In genomic region chr7:45065031-45065995, GRCh38 we compare ENCODE assay signal across 20 cellular contexts. TPM values are rescaled to one million over a fixed set of nuclear protein-coding genes. Genes with fewer than 3 reads are reported as not detected.
DNase-seq lines count a peak whose midpoint lies in the region; ATAC-seq and TF ChIP-seq lines count a peak whose summit lies in the region.
"Had no signal": no experiment of that assay in that cellular context is flagged by ENCODE, and none has a peak within 500 bp of the region (broad histone marks: within the 10 kb centered on the region; RNA-seq: fewer than 3 reads in every experiment).

No MANE protein-coding gene starts in this region.

- H3K4me1 Mint-ChIP-seq in endothelial cell (ENCODE audit: unreplicated experiment), result peaks cover 9% of the 10 kb centered on the region
- H3K4me1 Mint-ChIP-seq in stimulated activated naive B cell treated with anti-CD40 and anti-IgM and Interleukin-4, amounts not matched to agents 10 μg/mL and 1 μg/mL and 100 μg/mL, for 72 hours, result peaks cover 48 to 82% of the 10 kb centered on the region in 2 donors
- H3K4me1 Mint-ChIP-seq: WTC11 had no signal

- no peaks in the 10 kb centered on the region for H3K27me3 Mint-ChIP-seq in endothelial cell (ENCODE audit: unreplicated experiment)
- H3K27me3 Mint-ChIP-seq in stimulated activated naive B cell treated with anti-CD40 and anti-IgM and Interleukin-4, amounts not matched to agents 10 μg/mL and 1 μg/mL and 100 μg/mL, for 72 hours, result no peaks in the 10 kb centered on the region
- H3K27me3 Mint-ChIP-seq: IgD-negative memory B cell had no signal

- peak overlapping the region; percentile 47 for H3K4me3 Mint-ChIP-seq in endothelial cell (ENCODE audit: unreplicated experiment)
- no peak overlapping the region for H3K4me3 Mint-ChIP-seq in stimulated activated naive B cell treated with anti-CD40 and anti-IgM and Interleukin-4, amounts not matched to agents 10 μg/mL and 1 μg/mL and 100 μg/mL, for 72 hours
- H3K4me3 Mint-ChIP-seq: IgD-negative memory B cell, WTC11 had no signal

- H3K36me3 Mint-ChIP-seq in endothelial cell (ENCODE audit: low read depth, unreplicated experiment), result peaks cover 20% of the 10 kb centered on the region
- H3K36me3 Mint-ChIP-seq in stimulated activated naive B cell treated with anti-CD40 and anti-IgM and Interleukin-4, amounts not matched to agents 10 μg/mL and 1 μg/mL and 100 μg/mL, for 72 hours, result peaks cover 63 to 90% of the 10 kb centered on the region in 2 donors

- peak; percentile 16 for DNase-seq in activated CD4-positive, CD25-positive, alpha-beta regulatory T cell treated with anti-CD3 and anti-CD28 coated beads, Interleukin-2, amount 50 U/mL, for 72 hours
- DNase-seq in activated CD4-positive, CD25-positive, alpha-beta regulatory T cell (lab: John Stamatoyannopoulos, UW), result no peak
- DNase-seq in left ventricle myocardium superior (no peak), left cardiac atrium (no peak), endothelial cell (ENCODE audit: low spot score) (no peak), NCI-H2171 (lab: John Stamatoyannopoulos, UW) (no peak)
- no peak for DNase-seq in stimulated activated naive B cell treated with anti-CD40 and anti-IgM and Interleukin-4, amounts not matched to agents 10 μg/mL and 1 μg/mL and 100 μg/mL, for 72 hours
- no peak for DNase-seq in NK-92 treated with Interleukin-12 subunit alpha and Interleukin-12 subunit beta, amount 100 ng/mL, for 24 hours (lab: John Stamatoyannopoulos, UW)
- DNase-seq: activated gamma-delta T cell treated with Interleukin-2 at 50 U/mL for 16 hours, amygdala, foreskin keratinocyte, hippocampal formation, lower lobe of right lung, NCI-H1417, NCI-H2107, NCI-H526 treated with DMSO at 0.1 percent for 48 hours, occipital lobe, SK-N-SH had no signal

- no peak overlapping the region for H3K27ac Mint-ChIP-seq in endothelial cell (ENCODE audit: unreplicated experiment)
- peak overlapping the region; percentile 67 for H3K27ac Mint-ChIP-seq in stimulated activated naive B cell treated with anti-CD40 and anti-IgM and Interleukin-4, amounts not matched to agents 10 μg/mL and 1 μg/mL and 100 μg/mL, for 72 hours
- H3K27ac Mint-ChIP-seq: WTC11 had no signal

- ATAC-seq in left ventricle myocardium superior (peak; percentile 69), left cardiac atrium (no peak)
- ATAC-seq in stimulated activated naive B cell treated with anti-CD40 and anti-IgM and Interleukin-4, amounts not matched to agents 10 μg/mL and 1 μg/mL and 100 μg/mL, for 72 hours (replicated peaks), result no peak
- ATAC-seq: foreskin keratinocyte, lower lobe of right lung, WTC11 had no signal

- no peaks in the 10 kb centered on the region for H3K9me3 Mint-ChIP-seq in endothelial cell (ENCODE audit: unreplicated experiment)
- H3K9me3 Mint-ChIP-seq in stimulated activated naive B cell treated with anti-CD40 and anti-IgM and Interleukin-4, amounts not matched to agents 10 μg/mL and 1 μg/mL and 100 μg/mL, for 72 hours, result peaks cover 0 to 2% of the 10 kb centered on the region in 2 donors
- H3K9me3 Mint-ChIP-seq: IgD-negative memory B cell, WTC11 had no signal

- intact Hi-C loops in left ventricle myocardium superior (cut with micrococcal nuclease), result no loop called here
- intact Hi-C loops in left cardiac atrium (cut with DNase I), result loop anchor here in 1 of 2 donors (10.0 kb wide), 1 partner anchor 61 kb away; the partner anchor contains the start of gene CCM2

- TF ChIP-seq CTCF in endothelial cell (IDR thresholded peaks at IDR 0.05; ENCODE audit: unreplicated experiment), result no peak

RNA-seq across cellular contexts. Expression of gene NACAD, which starts 23.5 kb away (rescaled TPM):
- total RNA-seq in left ventricle myocardium superior (3.5 TPM), left cardiac atrium (1 to 10 TPM; 3.9 to 5.5 TPM), endothelial cell (ENCODE audit: unreplicated experiment) (3.5 TPM)

RNA-seq across cellular contexts. Expression of gene TBRG4, which starts 46.2 kb away (rescaled TPM):
- 83.0 TPM for total RNA-seq in left ventricle myocardium superior
- 10 to 100 TPM; 59.0 to 66.9 TPM for total RNA-seq in left cardiac atrium
- 48.1 TPM for total RNA-seq in endothelial cell (ENCODE audit: unreplicated experiment)
